14 cellular contexts compared by ENCODE assay signal in genomic region chr5:92147263-92147662, GRCh38.
"Had no signal": no experiment of that assay in that cellular context is flagged by ENCODE, and none has a peak within 500 bp of the region (broad histone marks: within the 10 kb centered on the region; RNA-seq: fewer than 3 reads in every experiment).

No MANE protein-coding gene starts in this region.

- H3K4me3 Mint-ChIP-seq: activated naive CD4-positive, alpha-beta T cell treated with anti-CD3 and anti-CD28 coated beads, Interleukin-2, amount 50 U/mL, for 24 hours; natural killer cell; T-helper 2 cell treated with Interferon-gamma antibody and Interleukin-4, amounts not matched to agents 5 μg/mL and 100 μg/mL, for 36 hours had no signal

- H3K4me3 ChIP-seq: breast epithelium, thyroid gland, vagina had no signal

- H3K36me3 ChIP-seq: breast epithelium, thyroid gland, vagina had no signal

- H3K27ac Mint-ChIP-seq: activated naive CD4-positive, alpha-beta T cell treated with anti-CD3 and anti-CD28 coated beads, Interleukin-2, amount 50 U/mL, for 24 hours; natural killer cell; T-helper 2 cell treated with Interferon-gamma antibody and Interleukin-4, amounts not matched to agents 5 μg/mL and 100 μg/mL, for 36 hours had no signal

- H3K36me3 Mint-ChIP-seq: activated naive CD4-positive, alpha-beta T cell treated with anti-CD3 and anti-CD28 coated beads, Interleukin-2, amount 50 U/mL, for 24 hours; natural killer cell had no signal

- H3K4me1 ChIP-seq: breast epithelium, thyroid gland, vagina had no signal

- H3K9me3 Mint-ChIP-seq: activated naive CD4-positive, alpha-beta T cell treated with anti-CD3 and anti-CD28 coated beads, Interleukin-2, amount 50 U/mL, for 24 hours had no signal

- H3K27me3 Mint-ChIP-seq: activated naive CD4-positive, alpha-beta T cell treated with anti-CD3 and anti-CD28 coated beads, Interleukin-2, amount 50 U/mL, for 24 hours had no signal

- H3K4me1 Mint-ChIP-seq: activated naive CD4-positive, alpha-beta T cell treated with anti-CD3 and anti-CD28 coated beads, Interleukin-2, amount 50 U/mL, for 24 hours; natural killer cell had no signal

- DNase-seq: activated CD4-positive, alpha-beta T cell treated with anti-CD3 and anti-CD28 coated beads, Interleukin-2, amount 50 U/mL, for 4 hours; activated CD4-positive, CD25-positive, alpha-beta regulatory T cell treated with anti-CD3 and anti-CD28 coated beads, Interleukin-2, amount 50 U/mL, for 72 hours; activated effector memory CD4-positive, alpha-beta T cell treated with Interleukin-2 at 50 U/mL for 16 hours; activated T-cell treated with anti-CD3 and anti-CD28 coated beads, Interleukin-2, amount 50 U/mL, for 1 hour; dermis blood vessel endothelial cell; left cardiac atrium; natural killer cell; stimulated activated CD4-positive, alpha-beta T cell treated with anti-CD3 and anti-CD28 coated beads, Interleukin-4, amount 100 ng/mL, for 4 hours had no signal

- ATAC-seq: esophagus mucosa, left cardiac atrium, natural killer cell had no signal

- H3K9me3 ChIP-seq: breast epithelium, thyroid gland, vagina had no signal

- H3K27ac ChIP-seq: breast epithelium, thyroid gland, vagina had no signal

- H3K27me3 ChIP-seq: breast epithelium, thyroid gland, vagina had no signal
